In genomic region chr14:44640416-44640815, GRCh38 we compare ENCODE assay signal across 1 cellular context.
TF ChIP-seq lines count a peak whose summit lies in the region.

No MANE protein-coding gene starts in this region.

TF ChIP-seq in HepG2, 621 proteins besides CTCF, POLR2A, EP300 and RAD21 (continued from another document):
- no peak for TF ChIP-seq ZNF646 (CRISPR knock-in tag; IDR thresholded peaks at IDR 0.05)
- TF ChIP-seq PRPF4 (IDR thresholded peaks at IDR 0.05; ENCODE audit: low read depth, low read length, poor library complexity, severe bottlenecking): no peak
